ENCODE assay signal across 1 cellular context in genomic region chr4:107622006-107622405, GRCh38.
TF ChIP-seq lines count a peak whose summit lies in the region.

No MANE protein-coding gene starts in this region.

TF ChIP-seq in HepG2, 621 proteins besides CTCF, POLR2A, EP300 and RAD21 (continued from another document):
- TF ChIP-seq ARID5B (CRISPR knock-in tag; IDR thresholded peaks at IDR 0.05), result 0 out of 2 replicates have a peak, but pooled peaks have one; percentile 9
- TF ChIP-seq ZIK1 (CRISPR knock-in tag; IDR thresholded peaks at IDR 0.05; ENCODE audit: borderline replicate concordance, low read depth), result no peak
- TF ChIP-seq ATF2 (CRISPR knock-in tag; IDR thresholded peaks at IDR 0.05), result no peak
- 0 out of 2 replicates have a peak, but pooled peaks have one; percentile 24 for TF ChIP-seq ZMYM4 (CRISPR knock-in tag; IDR thresholded peaks at IDR 0.05)
- TF ChIP-seq IKZF5 (CRISPR knock-in tag; IDR thresholded peaks at IDR 0.05), result no peak
- no peak for TF ChIP-seq ZNF781 (CRISPR knock-in tag; IDR thresholded peaks at IDR 0.05; ENCODE audit: borderline replicate concordance, not compliant biosample characterization)
- no peak for TF ChIP-seq ONECUT2 (CRISPR knock-in tag; IDR thresholded peaks at IDR 0.05)
- peak; percentile 32; the same call in 1 of the 2 replicates for TF ChIP-seq PPARG (CRISPR knock-in tag; conservative IDR thresholded peaks at IDR 0.05)
- no peak for TF ChIP-seq ESRRA (CRISPR knock-in tag; IDR thresholded peaks at IDR 0.05; ENCODE audit: low read depth)
- no peak for TF ChIP-seq HMG20B (CRISPR knock-in tag; conservative IDR thresholded peaks at IDR 0.05)
- no peak for TF ChIP-seq CEBPZ (IDR thresholded peaks at IDR 0.05; ENCODE audit: low read length)
- TF ChIP-seq PAX8 (CRISPR knock-in tag; IDR thresholded peaks at IDR 0.05; ENCODE audit: borderline replicate concordance), result no peak
- TF ChIP-seq GATAD2A (CRISPR knock-in tag; IDR thresholded peaks at IDR 0.05), result no peak
- no peak for TF ChIP-seq KAT8 (CRISPR knock-in tag; IDR thresholded peaks at IDR 0.05)
- no peak for TF ChIP-seq ZNF101 (CRISPR knock-in tag; IDR thresholded peaks at IDR 0.05; ENCODE audit: borderline replicate concordance, low read depth)
- TF ChIP-seq ZNF546 (CRISPR knock-in tag; conservative IDR thresholded peaks at IDR 0.05), result no peak
- TF ChIP-seq NR2F6 (IDR thresholded peaks at IDR 0.05), result no peak
- TF ChIP-seq NR2F6 (CRISPR knock-in tag; IDR thresholded peaks at IDR 0.05), result no peak
- TF ChIP-seq ZNF503 (CRISPR knock-in tag; IDR thresholded peaks at IDR 0.05), result no peak
- TF ChIP-seq POLR2AphosphoS2 (IDR thresholded peaks at IDR 0.05; ENCODE audit: low read depth, low read length), result no peak
- no peak for TF ChIP-seq ZNF598 (CRISPR knock-in tag; IDR thresholded peaks at IDR 0.05; ENCODE audit: borderline replicate concordance)
- TF ChIP-seq PTBP1 (IDR thresholded peaks at IDR 0.05; ENCODE audit: low read depth, low read length, poor library complexity, severe bottlenecking), result no peak
- TF ChIP-seq DRAP1 (CRISPR knock-in tag; IDR thresholded peaks at IDR 0.05), result no peak
- peak; percentile 50; the same call in 1 of the 2 replicates for TF ChIP-seq POGZ (CRISPR knock-in tag; IDR thresholded peaks at IDR 0.05)
- no peak for TF ChIP-seq ZNF143 (CRISPR knock-in tag; IDR thresholded peaks at IDR 0.05)
- TF ChIP-seq ZSCAN5A (CRISPR knock-in tag; IDR thresholded peaks at IDR 0.05; ENCODE audit: borderline replicate concordance), result no peak
- no peak for TF ChIP-seq TOPORS (CRISPR knock-in tag; IDR thresholded peaks at IDR 0.05)
- no peak for TF ChIP-seq CREB1 (IDR thresholded peaks at IDR 0.05)
- no peak for TF ChIP-seq CREB1 (CRISPR knock-in tag; IDR thresholded peaks at IDR 0.05)
- no peak for TF ChIP-seq HES4 (CRISPR knock-in tag; IDR thresholded peaks at IDR 0.05; ENCODE audit: borderline replicate concordance)
- TF ChIP-seq ZNF382 (CRISPR knock-in tag; IDR thresholded peaks at IDR 0.05; ENCODE audit: borderline replicate concordance), result no peak
- no peak for TF ChIP-seq ATF7-NPFF (CRISPR knock-in tag; IDR thresholded peaks at IDR 0.05; ENCODE audit: low read depth)
- TF ChIP-seq ZNF326 (CRISPR knock-in tag; IDR thresholded peaks at IDR 0.05; ENCODE audit: borderline replicate concordance), result no peak
- no peak for TF ChIP-seq CCAR2 (optimal IDR thresholded peaks at IDR 0.05; ENCODE audit: low read depth, low read length)
- no peak for TF ChIP-seq HBP1 (CRISPR knock-in tag; IDR thresholded peaks at IDR 0.05; ENCODE audit: low read depth)
- no peak for TF ChIP-seq MTERF4 (CRISPR knock-in tag; IDR thresholded peaks at IDR 0.05)
- no peak for TF ChIP-seq KDM5A (IDR thresholded peaks at IDR 0.05; ENCODE audit: borderline replicate concordance, low read length)
- no peak for TF ChIP-seq HMG20A (CRISPR knock-in tag; IDR thresholded peaks at IDR 0.05; ENCODE audit: borderline replicate concordance)
- TF ChIP-seq ZNF629 (CRISPR knock-in tag; conservative IDR thresholded peaks at IDR 0.05), result no peak
- 0 out of 2 replicates have a peak, but pooled peaks have one; percentile 17 for TF ChIP-seq RXRB (CRISPR knock-in tag; IDR thresholded peaks at IDR 0.05; ENCODE audit: borderline replicate concordance)
- TF ChIP-seq IRX3 (CRISPR knock-in tag; IDR thresholded peaks at IDR 0.05; ENCODE audit: borderline replicate concordance, low read depth), result no peak
